ENCODE assay signal across 16 cellular contexts in genomic region chr21:44072111-44072510, GRCh38. TPM values are rescaled to one million over a fixed set of nuclear protein-coding genes. Genes with fewer than 3 reads are reported as not detected.
A peak's percentile ranks its signal among the peaks of the same experiment; 100 is the strongest.
DNase-seq lines count a peak whose midpoint lies in the region; ATAC-seq and TF ChIP-seq lines count a peak whose summit lies in the region.
"Had no signal": no experiment of that assay in that cellular context is flagged by ENCODE, and none has a peak within 500 bp of the region (broad histone marks: within the 10 kb centered on the region; RNA-seq: fewer than 3 reads in every experiment).

No MANE protein-coding gene starts in this region.

- H3K4me1 Mint-ChIP-seq in CD4-positive, alpha-beta T cell (ENCODE audit: low read depth), result peaks cover 22% of the 10 kb centered on the region
- peaks cover 20 to 30% (median 24%) of the 10 kb centered on the region in 4 donors for H3K4me1 Mint-ChIP-seq in CD4-positive, alpha-beta memory T cell
- no peaks in the 10 kb centered on the region for H3K4me1 Mint-ChIP-seq in endothelial cell (ENCODE audit: unreplicated experiment)

- peak in 1 of 10 experiments; percentile 27 for DNase-seq in CD4-positive, alpha-beta T cell
- no peak for DNase-seq in CD4-positive, alpha-beta memory T cell
- DNase-seq in endothelial cell (ENCODE audit: low spot score) (no peak), posterior vena cava (ENCODE audit: low spot score) (peak; percentile 81), pons (ENCODE audit: low spot score) (no peak)
- DNase-seq: BE2C; Caco-2; CD8-positive, alpha-beta memory T cell; DND-41; GDM1; H7 had no signal

- H3K36me3 ChIP-seq in CD4-positive, alpha-beta memory T cell (ENCODE audit: insufficient read depth, low read length), result peaks cover 58% of the 10 kb centered on the region

- intact Hi-C loops in CD4-positive, alpha-beta T cell (cut with DNase I, micrococcal nuclease), result no loop called here
- intact Hi-C loops in CD4-positive, alpha-beta memory T cell (cut with micrococcal nuclease), result no loop called here
- intact Hi-C loops in posterior vena cava (cut with DNase I), result no loop called here

- H3K36me3 Mint-ChIP-seq in CD4-positive, alpha-beta T cell (ENCODE audit: low read depth), result peaks cover 90% of the 10 kb centered on the region
- H3K36me3 Mint-ChIP-seq in CD4-positive, alpha-beta memory T cell, result peaks cover 50 to 79% of the 10 kb centered on the region in 2 donors
- peaks cover 34% of the 10 kb centered on the region for H3K36me3 Mint-ChIP-seq in endothelial cell (ENCODE audit: low read depth, unreplicated experiment)

- no peaks in the 10 kb centered on the region for H3K4me1 ChIP-seq in CD4-positive, alpha-beta memory T cell (ENCODE audit: insufficient read depth, low read length)
- H3K4me1 ChIP-seq: A549, BE2C, Caco-2 had no signal

- H3K4me3 Mint-ChIP-seq in CD4-positive, alpha-beta T cell, result no peak overlapping the region
- no peak overlapping the region for H3K4me3 Mint-ChIP-seq in CD4-positive, alpha-beta memory T cell
- no peak overlapping the region for H3K4me3 Mint-ChIP-seq in endothelial cell (ENCODE audit: unreplicated experiment)
- H3K4me3 Mint-ChIP-seq: CD8-positive, alpha-beta memory T cell; GM23338 had no signal

- H3K4me3 ChIP-seq in CD4-positive, alpha-beta memory T cell (ENCODE audit: low read length in 2 of 2), result no peak overlapping the region
- H3K4me3 ChIP-seq: A549, GM23338 had no signal

- CTCF ChIA-PET in CD4-positive, alpha-beta T cell (lab: Charles Lee), result interaction anchor here (1.1 to 1.8 kb wide), 2 partner anchors 14 to 59 kb away, joined by 3 to 6 read pairs; no protein-coding TSS in a partner anchor
- CTCF ChIA-PET in CD4-positive, alpha-beta memory T cell (lab: Charles Lee; ENCODE audit: partially characterized antibody), result interaction anchor here (1.2 kb wide), 1 partner anchor 11 kb away, joined by 3 read pairs; no protein-coding TSS in a partner anchor

- no peak for ATAC-seq in CD4-positive, alpha-beta T cell (ENCODE audit: poor library complexity)
- no peak for ATAC-seq in HG02623 (IDR thresholded peaks at IDR 0.05; ENCODE audit: unreplicated experiment)
- no peak for ATAC-seq in HG02678 (IDR thresholded peaks at IDR 0.05; ENCODE audit: unreplicated experiment)
- ATAC-seq: A549 had no signal

- no peaks in the 10 kb centered on the region for H3K27me3 ChIP-seq in CD4-positive, alpha-beta T cell (ENCODE audit: control insufficient read depth, insufficient read depth, low read length)
- H3K27me3 ChIP-seq in CD4-positive, alpha-beta memory T cell (ENCODE audit: insufficient read depth, low read length), result no peaks in the 10 kb centered on the region
- H3K27me3 ChIP-seq: BE2C had no signal

- TF ChIP-seq CTCF in CD4-positive, alpha-beta T cell (IDR thresholded peaks at IDR 0.05), result no peak
- no peak for TF ChIP-seq CTCF in endothelial cell (IDR thresholded peaks at IDR 0.05; ENCODE audit: unreplicated experiment)

- no peaks in the 10 kb centered on the region for H3K27me3 Mint-ChIP-seq in CD4-positive, alpha-beta T cell
- no peaks in the 10 kb centered on the region for H3K27me3 Mint-ChIP-seq in CD4-positive, alpha-beta memory T cell
- peaks cover 4% of the 10 kb centered on the region for H3K27me3 Mint-ChIP-seq in endothelial cell (ENCODE audit: unreplicated experiment)
- H3K27me3 Mint-ChIP-seq: CD8-positive, alpha-beta memory T cell had no signal

- no peaks in the 10 kb centered on the region for H3K9me3 ChIP-seq in CD4-positive, alpha-beta T cell (ENCODE audit: control insufficient read depth, low read length)
- no peaks in the 10 kb centered on the region for H3K9me3 ChIP-seq in CD4-positive, alpha-beta memory T cell (ENCODE audit: control insufficient read depth in 1 of 2, low read length in 2 of 2)
- H3K9me3 ChIP-seq: A549, BE2C, Caco-2 had no signal

- POLR2A ChIA-PET in CD4-positive, alpha-beta T cell (lab: Charles Lee), result interaction anchor here (2.7 kb wide), 1 partner anchor 11 kb away, joined by 7 read pairs; no protein-coding TSS in a partner anchor
- POLR2A ChIA-PET in CD4-positive, alpha-beta memory T cell (lab: Charles Lee; ENCODE audit: partially characterized antibody), result no interaction called here

- H3K9me3 Mint-ChIP-seq in CD4-positive, alpha-beta T cell, result no peaks in the 10 kb centered on the region
- H3K9me3 Mint-ChIP-seq in CD4-positive, alpha-beta memory T cell, result peaks cover 0 to 2% (median 0%) of the 10 kb centered on the region in 8 donors
- no peaks in the 10 kb centered on the region for H3K9me3 Mint-ChIP-seq in endothelial cell (ENCODE audit: unreplicated experiment)
- H3K9me3 Mint-ChIP-seq: CD8-positive, alpha-beta memory T cell; GM23338 had no signal

- H3K27ac ChIP-seq in CD4-positive, alpha-beta T cell (ENCODE audit: low read depth, low read length), result no peak overlapping the region
- no peak overlapping the region for H3K27ac ChIP-seq in CD4-positive, alpha-beta memory T cell (ENCODE audit: low read depth, low read length)
- H3K27ac ChIP-seq: A549, C4-2B had no signal

- peak overlapping the region; percentile 36 for H3K27ac Mint-ChIP-seq in CD4-positive, alpha-beta T cell
- H3K27ac Mint-ChIP-seq in CD4-positive, alpha-beta memory T cell, result peak overlapping the region in 4 of 7 donors; percentile 29 to 65 (median 57)
- H3K27ac Mint-ChIP-seq in endothelial cell (ENCODE audit: unreplicated experiment), result peak overlapping the region; percentile 71

RNA-seq across cellular contexts. Expression of gene PWP2, which starts 35.1 kb away (rescaled TPM):
- total RNA-seq in CD4-positive, alpha-beta T cell, result 10 to 100 TPM; 38.0 to 40.6 TPM
- 10 to 100 TPM; 27.2 to 28.2 TPM for total RNA-seq in CD4-positive, alpha-beta memory T cell
- polyA plus RNA-seq in CD4-positive, alpha-beta memory T cell, result 10 to 100 TPM in 1 of 2 donors, under 1 TPM in 1; 0.35 to 13.9 TPM
- total RNA-seq in endothelial cell (ENCODE audit: unreplicated experiment) (11.0 TPM), posterior vena cava (1 to 10 TPM; 4.5 to 5.4 TPM)
